10 cellular contexts compared by ENCODE assay signal in the genomic region with DNA sequence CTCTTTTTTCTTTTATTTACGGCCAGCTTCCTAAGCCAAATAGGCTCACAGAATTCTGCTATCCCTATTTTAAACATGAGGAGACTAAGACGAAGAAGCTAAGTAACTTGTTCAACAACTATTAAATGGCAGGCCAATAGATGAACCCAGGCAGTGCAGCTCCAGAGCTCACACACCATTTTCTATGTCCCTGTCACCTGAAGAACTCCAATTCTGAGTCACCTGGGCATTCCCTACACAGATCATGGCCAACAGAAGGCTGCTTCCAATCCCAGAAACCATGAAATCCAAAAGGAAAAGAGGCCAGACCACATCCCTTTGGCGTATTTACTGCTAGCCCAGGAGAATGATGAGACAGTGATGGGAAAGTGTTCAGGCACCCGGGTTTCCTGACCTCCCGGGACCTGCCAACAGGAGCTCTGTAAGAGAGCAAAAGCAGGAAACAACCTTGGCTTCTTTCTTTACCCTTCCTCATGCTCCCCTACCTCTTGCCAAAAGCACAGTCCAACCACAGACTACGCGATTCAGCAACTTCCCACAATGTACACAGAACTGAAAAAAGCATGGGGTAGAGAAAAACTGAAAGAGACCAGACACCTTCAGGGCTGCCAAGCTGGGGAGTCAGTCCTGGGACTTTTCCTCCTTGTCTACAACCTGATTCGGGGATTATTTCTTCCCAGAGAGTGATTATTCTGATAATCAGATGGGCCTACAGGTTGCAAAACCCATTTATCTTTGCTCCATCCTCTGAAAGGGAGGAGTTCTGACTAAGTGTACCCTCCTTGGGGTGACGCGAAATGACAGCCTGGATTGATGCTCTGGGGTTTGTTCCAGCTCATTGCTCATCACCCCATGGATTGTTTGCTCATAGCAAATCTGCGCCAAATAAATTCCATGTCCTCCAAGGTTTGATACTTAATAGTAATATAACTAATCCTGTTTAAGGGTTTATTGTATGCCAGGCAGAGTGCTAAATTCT. TPM values are rescaled to one million over a fixed set of nuclear protein-coding genes. Genes with fewer than 3 reads are reported as not detected.
DNase-seq lines count a peak whose midpoint lies in the region; ATAC-seq and TF ChIP-seq lines count a peak whose summit lies in the region.
"Had no signal": no experiment of that assay in that cellular context is flagged by ENCODE, and none has a peak within 500 bp of the region (broad histone marks: within the 10 kb centered on the region; RNA-seq: fewer than 3 reads in every experiment).

No MANE protein-coding gene starts in this region.

- H3K36me3 ChIP-seq in upper lobe of right lung (no peaks in the 10 kb centered on the region), tibial nerve (peaks cover 0 to 14% (median 0%) of the 10 kb centered on the region in 3 donors)

- intact Hi-C loops in upper lobe of right lung (cut with DNase I): no loop called here

- H3K4me3 ChIP-seq in upper lobe of right lung (no peak overlapping the region), tibial nerve (no peak overlapping the region)

- H3K27me3 ChIP-seq in upper lobe of right lung: no peaks in the 10 kb centered on the region
- H3K27me3 ChIP-seq in tibial nerve: no peaks in the 10 kb centered on the region

- TF ChIP-seq POLR2A in tibial nerve (IDR thresholded peaks at IDR 0.05): no peak

- TF ChIP-seq EP300 in tibial nerve (IDR thresholded peaks at IDR 0.05): no peak

- TF ChIP-seq CTCF in upper lobe of right lung (IDR thresholded peaks at IDR 0.05): no peak
- no peak for TF ChIP-seq CTCF in tibial nerve (IDR thresholded peaks at IDR 0.05)

- WGBS in tibial nerve, 2 donors: 70 to 81% methylated on average over 11 of the region's 11 CpGs

- peak; percentile 2 for DNase-seq in SKM-1 (lab: John Stamatoyannopoulos, UW; ENCODE audit: unreplicated experiment)
- DNase-seq in SKM-1 treated with dmso at 0.1 percent for 144 hours (lab: John Stamatoyannopoulos, UW; ENCODE audit: unreplicated experiment): no peak
- DNase-seq in NCI-H82 (lab: John Stamatoyannopoulos, UW): peak; percentile 72
- DNase-seq in fibroblast of gingiva (ENCODE audit: low read depth): peak; percentile 82
- no peak for DNase-seq in upper lobe of right lung
- no peak for DNase-seq in tibial nerve (ENCODE audit: low spot score in 2 of 2)
- DNase-seq in activated CD4-positive, CD25-positive, alpha-beta regulatory T cell treated with anti-CD3 and anti-CD28 coated beads, Interleukin-2, amount 50 U/mL, for 72 hours: no peak
- DNase-seq: T-helper 1 cell had no signal

- ATAC-seq in upper lobe of right lung: peak; percentile 70
- no peak for ATAC-seq in GM18861 (IDR thresholded peaks at IDR 0.05; ENCODE audit: unreplicated experiment)

- H3K27ac ChIP-seq in upper lobe of right lung (no peak overlapping the region), tibial nerve (no peak overlapping the region)
- H3K27ac ChIP-seq: parathyroid adenoma had no signal

- H3K4me1 ChIP-seq in upper lobe of right lung (no peaks in the 10 kb centered on the region), tibial nerve (no peaks in the 10 kb centered on the region)
- H3K4me1 ChIP-seq: parathyroid adenoma had no signal

- H3K9me3 ChIP-seq in upper lobe of right lung (no peaks in the 10 kb centered on the region), tibial nerve (no peaks in the 10 kb centered on the region)

RNA-seq across cellular contexts. Expression of gene HAS3, which starts 47.8 kb away (rescaled TPM):
- total RNA-seq in upper lobe of right lung (8.2 TPM), tibial nerve (1 to 10 TPM in 2 of 4 donors, under 1 TPM in 2; 0.42 to 7.1 (median 2.1) TPM)

Comparison
In these comparisons a context has a peak if more than half of its experiments do, and no peak if none do; other contexts are left out.
1. DNase-seq: peak in SKM-1 (single experiment), NCI-H82 (single experiment) and fibroblast of gingiva (single experiment); none in SKM-1 treated with dmso at 0.1 percent for 144 hours (single experiment), upper lobe of right lung (single experiment), tibial nerve (0 of 2) and activated CD4-positive, CD25-positive, alpha-beta regulatory T cell treated with anti-CD3 and anti-CD28 coated beads, Interleukin-2, amount 50 U/mL, for 72 hours (single experiment).